ENCODE assay signal across 8 cellular contexts in genomic region chr6:37256692-37257319, GRCh38. TPM values are rescaled to one million over a fixed set of nuclear protein-coding genes. Genes with fewer than 3 reads are reported as not detected.
DNase-seq lines count a peak whose midpoint lies in the region; ATAC-seq, FAIRE-seq and TF ChIP-seq lines count a peak whose summit lies in the region.

No MANE protein-coding gene starts in this region.

- DNase-seq in PC-9, result peak in 1 of 2 experiments; percentile 40
- no peak for DNase-seq in esophagus muscularis mucosa (ENCODE audit: extremely low spot score)
- no peak for DNase-seq in psoas muscle
- DNase-seq in frontal cortex (ENCODE audit: low spot score in 2 of 2), result no peak
- no peak for DNase-seq in KBM-7
- DNase-seq in pancreas, result no peak

- no TSS peak for BruUV-seq in PC-9 (replicated peaks; lab: Mats Ljungman, UMichigan)

- peak overlapping the region; percentile 100 for H3K4me2 ChIP-seq in PC-9

- H3K36me3 ChIP-seq in PC-9 (ENCODE audit: low read depth) (no peaks in the 10 kb centered on the region), esophagus muscularis mucosa (no peaks in the 10 kb centered on the region), psoas muscle (ENCODE audit: insufficient read depth in 1 of 2, low read depth in 1 of 2) (no peaks in the 10 kb centered on the region), pancreas (no peaks in the 10 kb centered on the region)

- TF ChIP-seq CTCF in PC-9 (conservative IDR thresholded peaks at IDR 0.05) (no peak), esophagus muscularis mucosa (IDR thresholded peaks at IDR 0.05) (no peak), psoas muscle (IDR thresholded peaks at IDR 0.05) (no peak), pancreas (IDR thresholded peaks at IDR 0.05) (no peak)

- H3K4me3 ChIP-seq in GM08714 (ENCODE audit: low read length), result peak overlapping the region; percentile 82; the same call in 1 of the 2 replicates
- peak overlapping the region; percentile 95 for H3K4me3 ChIP-seq in PC-9
- peak overlapping the region; percentile 87 to 94 (median 91) for H3K4me3 ChIP-seq in esophagus muscularis mucosa
- peak overlapping the region; percentile 90 for H3K4me3 ChIP-seq in psoas muscle
- H3K4me3 ChIP-seq in pancreas, result peak overlapping the region in 2 of 4 donors; percentile 65 to 89

- no peaks in the 10 kb centered on the region for H3K9me2 ChIP-seq in PC-9 (ENCODE audit: insufficient read depth)

- TF ChIP-seq POLR2A in esophagus muscularis mucosa (IDR thresholded peaks at IDR 0.05; ENCODE audit: low read depth), result no peak

- CTCF ChIA-PET in PC-9 (lab: Charles Lee), result interaction anchor here (0.7 to 1.3 kb wide), 2 partner anchors 14 to 34 kb away, joined by 4 read pairs; no protein-coding TSS in a partner anchor

- no peak for FAIRE-seq in frontal cortex (lab: Jason Lieb, UNC)
- no peak for FAIRE-seq in pancreas (lab: Jason Lieb, UNC)

- H4K20me1 ChIP-seq in PC-9 (ENCODE audit: insufficient read depth), result no peaks in the 10 kb centered on the region

- H2AFZ ChIP-seq in PC-9, result peak overlapping the region; percentile 91

- H3K79me2 ChIP-seq in PC-9 (ENCODE audit: low read depth), result peaks cover 40% of the 10 kb centered on the region

- in situ Hi-C loops in KBM-7 (cut with MboI; ENCODE audit: low pct_unique_long_range_greater_than_20kb, low sequenced_read_pairs), result no loop called here

- peak overlapping the region; percentile 48 for H3K27ac ChIP-seq in PC-9
- H3K27ac ChIP-seq in esophagus muscularis mucosa (replicated peaks in 1 of 4), result peak overlapping the region in 3 of 4 donors; percentile 82 to 89 (median 86)
- H3K27ac ChIP-seq in psoas muscle, result peak overlapping the region; percentile 96
- peak overlapping the region in 1 of 4 donors; percentile 90 for H3K27ac ChIP-seq in pancreas

- peaks cover 10% of the 10 kb centered on the region; the same call in 1 of the 2 replicates for H3F3A ChIP-seq in PC-9 (ENCODE audit: insufficient read depth, low read depth)

- 53% methylated on average over 12 of the region's 12 CpGs for WGBS in esophagus muscularis mucosa
- whole genome bisulfite sequencing in psoas muscle, 3 donors, result 43 to 48% (median 48%) methylated on average over 12 of the region's 12 CpGs
- 47 to 53% methylated on average over 12 of the region's 12 CpGs for WGBS in pancreas, 2 donors

- H3K9me3 ChIP-seq in PC-9 (ENCODE audit: insufficient read depth, low read depth), result no peaks in the 10 kb centered on the region
- H3K9me3 ChIP-seq in esophagus muscularis mucosa, result no peaks in the 10 kb centered on the region
- H3K9me3 ChIP-seq in psoas muscle, result no peaks in the 10 kb centered on the region
- H3K9me3 ChIP-seq in pancreas, result no peaks in the 10 kb centered on the region

- H3K4me1 ChIP-seq in PC-9 (replicated peaks; ENCODE audit: insufficient read depth) (peaks cover 25% of the 10 kb centered on the region; the same call in 1 of the 2 replicates), esophagus muscularis mucosa (peaks cover 11 to 26% (median 21%) of the 10 kb centered on the region in 4 donors), psoas muscle (peaks cover 9% of the 10 kb centered on the region), pancreas (peaks cover 4 to 17% (median 15%) of the 10 kb centered on the region in 3 donors)

- intact Hi-C loops in PC-9 (cut with micrococcal nuclease; ENCODE audit: unreplicated experiment), result loop anchor here (1.0 kb wide), 1 partner anchor 35 kb away; no protein-coding TSS in a partner anchor
- intact Hi-C loops in esophagus muscularis mucosa (cut with DNase I), result no loop called here
- intact Hi-C loops in psoas muscle (cut with DNase I), result no loop called here
- intact Hi-C loops in pancreas (cut with DNase I), result no loop called here

- no peaks in the 10 kb centered on the region for H3K27me3 ChIP-seq in PC-9 (ENCODE audit: insufficient read depth, low read depth)
- H3K27me3 ChIP-seq in esophagus muscularis mucosa, result no peaks in the 10 kb centered on the region
- no peaks in the 10 kb centered on the region for H3K27me3 ChIP-seq in psoas muscle (ENCODE audit: insufficient read depth in 3 of 3, low read length in 2 of 3)
- no peaks in the 10 kb centered on the region for H3K27me3 ChIP-seq in pancreas

- POLR2A ChIA-PET in PC-9 (lab: Charles Lee; ENCODE audit: unreplicated experiment), result interaction anchor here (0.5 to 1.2 kb wide), 5 partner anchors 14 to 1230 kb away, joined by 3 to 5 read pairs (median 3); partner anchors contain the start of gene MAPK14

- no peak for TF ChIP-seq EP300 in esophagus muscularis mucosa (IDR thresholded peaks at IDR 0.05)

- ATAC-seq in psoas muscle (peak in 3 of 4 donors; percentile 44 to 52 (median 50)), GM18867 (IDR thresholded peaks at IDR 0.05; ENCODE audit: unreplicated experiment) (no peak), pancreas (no peak)

RNA-seq across cellular contexts. Expression of gene TBC1D22B, which starts 0.8 kb away (rescaled TPM):
- total RNA-seq in PC-9 (2021) (10.4 and 14.6 TPM in 2 replicates), esophagus muscularis mucosa (10 to 100 TPM in 1 of 4 donors, 1 to 10 TPM in 3; 7.3 to 10.2 (median 8.6) TPM), psoas muscle (10 to 100 TPM in 3 of 4 donors, 1 to 10 TPM in 1; 6.3 to 25.6 (median 11.5) TPM), frontal cortex (8.2 TPM), pancreas (1 to 10 TPM; 5.1 to 9.0 (median 6.3) TPM)
- polyA plus RNA-seq in psoas muscle (1 to 10 TPM; 4.3 to 9.0 (median 6.7) TPM), pancreas (1 to 10 TPM; 4.3 to 6.6 TPM)

RNA-seq across cellular contexts. Expression of gene TMEM217, which starts 1.1 kb away (rescaled TPM):
- total RNA-seq in PC-9 (2021) (4.9 and 5.3 TPM in 2 replicates), esophagus muscularis mucosa (under 1 TPM in 3 of 4 donors, not detected in 1; 0.26 to 0.99 (median 0.57) TPM), psoas muscle (1 to 10 TPM in 1 of 4 donors, under 1 TPM in 2, not detected in 1; 0.47 to 4.3 (median 0.97) TPM), frontal cortex (1.2 TPM), pancreas (1 to 10 TPM in 3 of 6 donors, under 1 TPM in 3; 0.19 to 2.1 (median 0.94) TPM)
- polyA plus RNA-seq in psoas muscle (under 1 TPM; 0.05 to 0.15 (median 0.14) TPM), pancreas (1 to 10 TPM; 1.4 to 1.7 TPM)

Comparison
In these comparisons a context has a peak if more than half of its experiments do, and no peak if none do; other contexts are left out.
1. ATAC-seq: peak in psoas muscle (3 of 4); none in GM18867 (single experiment) and pancreas (0 of 4).